Comparison of ENCODE assay signal across 1 cellular context in the genomic region with DNA sequence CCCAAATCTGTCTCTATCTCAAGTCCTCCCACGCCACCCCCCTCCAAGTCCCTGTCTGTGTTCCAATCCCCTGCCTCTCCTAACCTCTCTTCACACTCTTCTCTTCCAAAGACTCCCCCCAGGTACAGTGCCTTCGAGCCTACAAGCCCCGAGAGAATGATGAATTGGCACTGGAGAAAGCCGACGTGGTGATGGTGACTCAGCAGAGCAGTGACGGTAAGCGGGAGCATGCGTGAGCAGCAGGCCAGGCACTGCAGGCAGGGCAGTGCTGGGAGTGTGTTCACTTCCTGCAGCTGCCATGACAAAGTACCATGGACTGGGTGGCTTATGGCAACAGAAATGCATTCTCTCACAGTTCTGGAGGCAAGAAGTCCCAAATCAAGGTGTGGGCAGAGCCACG.
TF ChIP-seq lines count a peak whose summit lies in the region.

No MANE protein-coding gene starts in this region.

TF ChIP-seq in K562, 482 proteins besides CTCF, POLR2A, EP300 and RAD21 (continues in another document):
- TF ChIP-seq ZBTB2 (IDR thresholded peaks at IDR 0.05) (no peak), KDM5B (IDR thresholded peaks at IDR 0.05; ENCODE audit: insufficient replicate concordance, low read depth, low read length) (no peak), ZNF77 (CRISPR knock-in tag; IDR thresholded peaks at IDR 0.05) (no peak), BDP1 (IDR thresholded peaks at IDR 0.05; ENCODE audit: insufficient read depth, insufficient read length) (no peak), NRF1 (conservative IDR thresholded peaks at IDR 0.05 in 1 of 2, IDR thresholded peaks at IDR 0.05 in 1 of 2) (peak; percentile 87 to 90), MYC (IDR thresholded peaks at IDR 0.05; ENCODE audit: low read depth, low read length) (no peak), MYC (CRISPR knock-in tag; IDR thresholded peaks at IDR 0.05; ENCODE audit: borderline replicate concordance, low read depth) (no peak), ATF1 (CRISPR knock-in tag; IDR thresholded peaks at IDR 0.05) (no peak), ATF1 (tag; IDR thresholded peaks at IDR 0.05) (0 out of 2 replicates have a peak, but pooled peaks have one; percentile 20), BACH1 (tag; IDR thresholded peaks at IDR 0.05) (peak; percentile 25; the same call in 1 of the 2 replicates), L3MBTL2 (IDR thresholded peaks at IDR 0.05) (peak; percentile 89), PML (IDR thresholded peaks at IDR 0.05; ENCODE audit: low read length) (no peak), ZNF830 (CRISPR knock-in tag; IDR thresholded peaks at IDR 0.05) (no peak), RFX1 (IDR thresholded peaks at IDR 0.05) (no peak), ZNF764 (CRISPR knock-in tag; IDR thresholded peaks at IDR 0.05; ENCODE audit: low read depth) (no peak), TEAD4 (IDR thresholded peaks at IDR 0.05; ENCODE audit: low read length) (no peak), TEAD4 (CRISPR knock-in tag; IDR thresholded peaks at IDR 0.05; ENCODE audit: borderline replicate concordance) (no peak), HNRNPK (IDR thresholded peaks at IDR 0.05; ENCODE audit: low read depth, low read length, poor library complexity, severe bottlenecking) (no peak), ELK3 (CRISPR knock-in tag; IDR thresholded peaks at IDR 0.05) (no peak), ELF4 (CRISPR knock-in tag; IDR thresholded peaks at IDR 0.05) (0 out of 2 replicates have a peak, but pooled peaks have one; percentile 10), ZZZ3 (IDR thresholded peaks at IDR 0.05) (no peak), MYNN (IDR thresholded peaks at IDR 0.05) (no peak), MYNN (CRISPR knock-in tag; IDR thresholded peaks at IDR 0.05) (no peak), TAF7 (tag; IDR thresholded peaks at IDR 0.05) (no peak), POLR2AphosphoS2 (IDR thresholded peaks at IDR 0.05; ENCODE audit: low read length) (no peak), CBFA2T3 (IDR thresholded peaks at IDR 0.05) (no peak), E4F1 (CRISPR knock-in tag; IDR thresholded peaks at IDR 0.05; ENCODE audit: borderline replicate concordance) (no peak), PRDM10 (IDR thresholded peaks at IDR 0.05; ENCODE audit: partially characterized antibody) (no peak), RNF2 (IDR thresholded peaks at IDR 0.05) (no peak), ETV6 (IDR thresholded peaks at IDR 0.05; ENCODE audit: borderline replicate concordance in 1 of 2, low read depth in 2 of 2, low read length in 1 of 2) (no peak), ETV6 (CRISPR knock-in tag; IDR thresholded peaks at IDR 0.05; ENCODE audit: borderline replicate concordance) (no peak), NFXL1 (CRISPR knock-in tag; IDR thresholded peaks at IDR 0.05) (no peak), ZNF384 (IDR thresholded peaks at IDR 0.05; ENCODE audit: low read depth, low read length) (no peak), NFATC3 (IDR thresholded peaks at IDR 0.05) (no peak), FOXK1 (CRISPR knock-in tag; IDR thresholded peaks at IDR 0.05; ENCODE audit: borderline replicate concordance) (no peak), BRCA1 (IDR thresholded peaks at IDR 0.05) (no peak), BRCA1 (CRISPR knock-in tag; IDR thresholded peaks at IDR 0.05) (no peak), SIRT6 (IDR thresholded peaks at IDR 0.05; ENCODE audit: low read depth, low read length) (no peak), HDAC6 (IDR thresholded peaks at IDR 0.05; ENCODE audit: low read depth, low read length) (no peak)
- TF ChIP-seq, protein P1, sequence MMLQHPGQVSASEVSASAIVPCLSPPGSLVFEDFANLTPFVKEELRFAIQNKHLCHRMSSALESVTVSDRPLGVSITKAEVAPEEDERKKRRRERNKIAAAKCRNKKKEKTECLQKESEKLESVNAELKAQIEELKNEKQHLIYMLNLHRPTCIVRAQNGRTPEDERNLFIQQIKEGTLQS (IDR thresholded peaks at IDR 0.05), result 0 out of 2 replicates have a peak, but pooled peaks have one; percentile 26
- TF ChIP-seq, protein P1 (CRISPR knock-in tag; conservative IDR thresholded peaks at IDR 0.05), result no peak
- TF ChIP-seq, protein P2, sequence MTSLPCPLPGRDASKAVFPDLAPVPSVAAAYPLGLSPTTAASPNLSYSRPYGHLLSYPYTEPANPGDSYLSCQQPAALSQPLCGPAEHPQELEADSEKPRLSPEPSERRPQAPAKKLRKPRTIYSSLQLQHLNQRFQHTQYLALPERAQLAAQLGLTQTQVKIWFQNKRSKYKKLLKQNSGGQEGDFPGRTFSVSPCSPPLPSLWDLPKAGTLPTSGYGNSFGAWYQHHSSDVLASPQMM (CRISPR knock-in tag; IDR thresholded peaks at IDR 0.05), result no peak
- TF ChIP-seq, protein P3, sequence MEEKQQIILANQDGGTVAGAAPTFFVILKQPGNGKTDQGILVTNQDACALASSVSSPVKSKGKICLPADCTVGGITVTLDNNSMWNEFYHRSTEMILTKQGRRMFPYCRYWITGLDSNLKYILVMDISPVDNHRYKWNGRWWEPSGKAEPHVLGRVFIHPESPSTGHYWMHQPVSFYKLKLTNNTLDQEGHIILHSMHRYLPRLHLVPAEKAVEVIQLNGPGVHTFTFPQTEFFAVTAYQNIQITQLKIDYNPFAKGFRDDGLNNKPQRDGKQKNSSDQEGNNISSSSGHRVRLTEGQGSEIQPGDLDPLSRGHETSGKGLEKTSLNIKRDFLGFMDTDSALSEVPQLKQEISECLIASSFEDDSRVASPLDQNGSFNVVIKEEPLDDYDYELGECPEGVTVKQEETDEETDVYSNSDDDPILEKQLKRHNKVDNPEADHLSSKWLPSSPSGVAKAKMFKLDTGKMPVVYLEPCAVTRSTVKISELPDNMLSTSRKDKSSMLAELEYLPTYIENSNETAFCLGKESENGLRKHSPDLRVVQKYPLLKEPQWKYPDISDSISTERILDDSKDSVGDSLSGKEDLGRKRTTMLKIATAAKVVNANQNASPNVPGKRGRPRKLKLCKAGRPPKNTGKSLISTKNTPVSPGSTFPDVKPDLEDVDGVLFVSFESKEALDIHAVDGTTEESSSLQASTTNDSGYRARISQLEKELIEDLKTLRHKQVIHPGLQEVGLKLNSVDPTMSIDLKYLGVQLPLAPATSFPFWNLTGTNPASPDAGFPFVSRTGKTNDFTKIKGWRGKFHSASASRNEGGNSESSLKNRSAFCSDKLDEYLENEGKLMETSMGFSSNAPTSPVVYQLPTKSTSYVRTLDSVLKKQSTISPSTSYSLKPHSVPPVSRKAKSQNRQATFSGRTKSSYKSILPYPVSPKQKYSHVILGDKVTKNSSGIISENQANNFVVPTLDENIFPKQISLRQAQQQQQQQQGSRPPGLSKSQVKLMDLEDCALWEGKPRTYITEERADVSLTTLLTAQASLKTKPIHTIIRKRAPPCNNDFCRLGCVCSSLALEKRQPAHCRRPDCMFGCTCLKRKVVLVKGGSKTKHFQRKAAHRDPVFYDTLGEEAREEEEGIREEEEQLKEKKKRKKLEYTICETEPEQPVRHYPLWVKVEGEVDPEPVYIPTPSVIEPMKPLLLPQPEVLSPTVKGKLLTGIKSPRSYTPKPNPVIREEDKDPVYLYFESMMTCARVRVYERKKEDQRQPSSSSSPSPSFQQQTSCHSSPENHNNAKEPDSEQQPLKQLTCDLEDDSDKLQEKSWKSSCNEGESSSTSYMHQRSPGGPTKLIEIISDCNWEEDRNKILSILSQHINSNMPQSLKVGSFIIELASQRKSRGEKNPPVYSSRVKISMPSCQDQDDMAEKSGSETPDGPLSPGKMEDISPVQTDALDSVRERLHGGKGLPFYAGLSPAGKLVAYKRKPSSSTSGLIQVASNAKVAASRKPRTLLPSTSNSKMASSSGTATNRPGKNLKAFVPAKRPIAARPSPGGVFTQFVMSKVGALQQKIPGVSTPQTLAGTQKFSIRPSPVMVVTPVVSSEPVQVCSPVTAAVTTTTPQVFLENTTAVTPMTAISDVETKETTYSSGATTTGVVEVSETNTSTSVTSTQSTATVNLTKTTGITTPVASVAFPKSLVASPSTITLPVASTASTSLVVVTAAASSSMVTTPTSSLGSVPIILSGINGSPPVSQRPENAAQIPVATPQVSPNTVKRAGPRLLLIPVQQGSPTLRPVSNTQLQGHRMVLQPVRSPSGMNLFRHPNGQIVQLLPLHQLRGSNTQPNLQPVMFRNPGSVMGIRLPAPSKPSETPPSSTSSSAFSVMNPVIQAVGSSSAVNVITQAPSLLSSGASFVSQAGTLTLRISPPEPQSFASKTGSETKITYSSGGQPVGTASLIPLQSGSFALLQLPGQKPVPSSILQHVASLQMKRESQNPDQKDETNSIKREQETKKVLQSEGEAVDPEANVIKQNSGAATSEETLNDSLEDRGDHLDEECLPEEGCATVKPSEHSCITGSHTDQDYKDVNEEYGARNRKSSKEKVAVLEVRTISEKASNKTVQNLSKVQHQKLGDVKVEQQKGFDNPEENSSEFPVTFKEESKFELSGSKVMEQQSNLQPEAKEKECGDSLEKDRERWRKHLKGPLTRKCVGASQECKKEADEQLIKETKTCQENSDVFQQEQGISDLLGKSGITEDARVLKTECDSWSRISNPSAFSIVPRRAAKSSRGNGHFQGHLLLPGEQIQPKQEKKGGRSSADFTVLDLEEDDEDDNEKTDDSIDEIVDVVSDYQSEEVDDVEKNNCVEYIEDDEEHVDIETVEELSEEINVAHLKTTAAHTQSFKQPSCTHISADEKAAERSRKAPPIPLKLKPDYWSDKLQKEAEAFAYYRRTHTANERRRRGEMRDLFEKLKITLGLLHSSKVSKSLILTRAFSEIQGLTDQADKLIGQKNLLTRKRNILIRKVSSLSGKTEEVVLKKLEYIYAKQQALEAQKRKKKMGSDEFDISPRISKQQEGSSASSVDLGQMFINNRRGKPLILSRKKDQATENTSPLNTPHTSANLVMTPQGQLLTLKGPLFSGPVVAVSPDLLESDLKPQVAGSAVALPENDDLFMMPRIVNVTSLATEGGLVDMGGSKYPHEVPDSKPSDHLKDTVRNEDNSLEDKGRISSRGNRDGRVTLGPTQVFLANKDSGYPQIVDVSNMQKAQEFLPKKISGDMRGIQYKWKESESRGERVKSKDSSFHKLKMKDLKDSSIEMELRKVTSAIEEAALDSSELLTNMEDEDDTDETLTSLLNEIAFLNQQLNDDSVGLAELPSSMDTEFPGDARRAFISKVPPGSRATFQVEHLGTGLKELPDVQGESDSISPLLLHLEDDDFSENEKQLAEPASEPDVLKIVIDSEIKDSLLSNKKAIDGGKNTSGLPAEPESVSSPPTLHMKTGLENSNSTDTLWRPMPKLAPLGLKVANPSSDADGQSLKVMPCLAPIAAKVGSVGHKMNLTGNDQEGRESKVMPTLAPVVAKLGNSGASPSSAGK (IDR thresholded peaks at IDR 0.05), result peak; percentile 78
